ENCODE assay signal across 18 cellular contexts in genomic region chr17:73493212-73493814, GRCh38.
A peak's percentile ranks its signal among the peaks of the same experiment; 100 is the strongest.
DNase-seq lines count a peak whose midpoint lies in the region; ATAC-seq and TF ChIP-seq lines count a peak whose summit lies in the region.
"Had no signal": no experiment of that assay in that cellular context is flagged by ENCODE, and none has a peak within 500 bp of the region (broad histone marks: within the 10 kb centered on the region; RNA-seq: fewer than 3 reads in every experiment).

No MANE protein-coding gene starts in this region.

- DNase-seq in DMS 273 (lab: John Stamatoyannopoulos, UW; ENCODE audit: unreplicated experiment) (peak; percentile 54), DMS 273 treated with DMSO at 0.1 percent for 48 hours (lab: John Stamatoyannopoulos, UW) (no peak), SHP77 treated with DMSO at 0.1 percent for 48 hours (lab: John Stamatoyannopoulos, UW) (peak; percentile 9), kidney tubule cell (ENCODE audit: low spot score) (peak; percentile 4), CD14-positive monocyte (ENCODE audit: low spot score) (no peak), OCI-M1 (lab: John Stamatoyannopoulos, UW) (no peak)
- DNase-seq: activated CD4-positive, alpha-beta T cell treated with anti-CD3 and anti-CD28 coated beads for 36 hours; activated gamma-delta T cell treated with Interleukin-2 at 50 U/mL for 16 hours; C1 segment of cervical spinal cord; HCEC 1CT; heart left ventricle; pancreas had no signal

- H3K4me1 ChIP-seq in HUES48 (ENCODE audit: control insufficient read depth, insufficient read depth, low read length): peaks cover 23% of the 10 kb centered on the region
- H3K4me1 ChIP-seq: heart left ventricle, pancreas had no signal

- no peaks in the 10 kb centered on the region for H3K4me1 Mint-ChIP-seq in CD14-positive monocyte
- H3K4me1 Mint-ChIP-seq: activated CD4-positive, alpha-beta T cell treated with anti-CD3 and anti-CD28 coated beads for 36 hours; stimulated activated effector memory CD8-positive, alpha-beta T cell treated with anti-CD3 and anti-CD28 coated beads, Interleukin-12 subunit alpha, Interleukin-12 subunit beta, amount 100 ng/mL, for 72 hours had no signal

- H3K27ac Mint-ChIP-seq in CD14-positive monocyte: no peak overlapping the region
- H3K27ac Mint-ChIP-seq: activated CD4-positive, alpha-beta T cell treated with anti-CD3 and anti-CD28 coated beads for 36 hours; stimulated activated effector memory CD8-positive, alpha-beta T cell treated with anti-CD3 and anti-CD28 coated beads, Interleukin-12 subunit alpha, Interleukin-12 subunit beta, amount 100 ng/mL, for 72 hours had no signal

- no peaks in the 10 kb centered on the region for H3K9me3 ChIP-seq in HUES48 (ENCODE audit: control insufficient read depth, insufficient read depth, low read length)
- H3K9me3 ChIP-seq: heart left ventricle, pancreas, tibial nerve had no signal

- H3K27me3 ChIP-seq in HUES48 (ENCODE audit: control insufficient read depth, insufficient read depth, low read length): no peaks in the 10 kb centered on the region
- H3K27me3 ChIP-seq: tibial nerve had no signal

- intact Hi-C loops in CD14-positive monocyte (cut with micrococcal nuclease): no loop called here

- no peak for ATAC-seq in GM21825 (IDR thresholded peaks at IDR 0.05; ENCODE audit: unreplicated experiment)
- ATAC-seq: activated CD4-positive, alpha-beta T cell treated with anti-CD3 and anti-CD28 coated beads for 36 hours; esophagus mucosa; heart left ventricle; pancreas; stimulated activated effector memory CD8-positive, alpha-beta T cell treated with anti-CD3 and anti-CD28 coated beads, Interleukin-12 subunit alpha, Interleukin-12 subunit beta, amount 100 ng/mL, for 72 hours had no signal

- no peaks in the 10 kb centered on the region for H3K36me3 Mint-ChIP-seq in CD14-positive monocyte
- H3K36me3 Mint-ChIP-seq: stimulated activated effector memory CD8-positive, alpha-beta T cell treated with anti-CD3 and anti-CD28 coated beads, Interleukin-12 subunit alpha, Interleukin-12 subunit beta, amount 100 ng/mL, for 72 hours had no signal

- peaks cover 0 to 10% (median 2%) of the 10 kb centered on the region in 3 donors for H3K27me3 Mint-ChIP-seq in CD14-positive monocyte (ENCODE audit: low read depth in 3 of 3)
- H3K27me3 Mint-ChIP-seq: activated CD4-positive, alpha-beta T cell treated with anti-CD3 and anti-CD28 coated beads for 36 hours had no signal

- H3K4me3 Mint-ChIP-seq in CD14-positive monocyte: no peak overlapping the region
- H3K4me3 Mint-ChIP-seq: activated CD4-positive, alpha-beta T cell treated with anti-CD3 and anti-CD28 coated beads for 36 hours; stimulated activated effector memory CD8-positive, alpha-beta T cell treated with anti-CD3 and anti-CD28 coated beads, Interleukin-12 subunit alpha, Interleukin-12 subunit beta, amount 100 ng/mL, for 72 hours had no signal

- H3K27ac ChIP-seq in HUES48 (ENCODE audit: low read depth, low read length): peak overlapping the region; percentile 68
- H3K27ac ChIP-seq: 22Rv1, heart left ventricle, pancreas, tibial nerve had no signal

- no peak overlapping the region for H3K9ac ChIP-seq in HUES48 (ENCODE audit: low read depth, low read length)

- TF ChIP-seq CTCF in CD14-positive monocyte (IDR thresholded peaks at IDR 0.05): no peak

- no peaks in the 10 kb centered on the region for H3K36me3 ChIP-seq in HUES48 (ENCODE audit: control insufficient read depth, insufficient read depth, low read length)
- H3K36me3 ChIP-seq: heart left ventricle, pancreas, tibial nerve had no signal

- peaks cover 0 to 2% (median 0%) of the 10 kb centered on the region in 7 donors for H3K9me3 Mint-ChIP-seq in CD14-positive monocyte
- H3K9me3 Mint-ChIP-seq: stimulated activated effector memory CD8-positive, alpha-beta T cell treated with anti-CD3 and anti-CD28 coated beads, Interleukin-12 subunit alpha, Interleukin-12 subunit beta, amount 100 ng/mL, for 72 hours had no signal

- H3K4me3 ChIP-seq in HUES48 (ENCODE audit: low read depth, low read length): no peak overlapping the region
- H3K4me3 ChIP-seq: heart left ventricle, pancreas, tibial nerve had no signal

Comparison
In these comparisons a context has a peak if more than half of its experiments do, and no peak if none do; other contexts are left out.
1. DNase-seq: peak in DMS 273 (single experiment), SHP77 treated with DMSO at 0.1 percent for 48 hours (single experiment) and kidney tubule cell (single experiment); none in DMS 273 treated with DMSO at 0.1 percent for 48 hours (single experiment), CD14-positive monocyte (single experiment) and OCI-M1 (single experiment).